In the genomic region with DNA sequence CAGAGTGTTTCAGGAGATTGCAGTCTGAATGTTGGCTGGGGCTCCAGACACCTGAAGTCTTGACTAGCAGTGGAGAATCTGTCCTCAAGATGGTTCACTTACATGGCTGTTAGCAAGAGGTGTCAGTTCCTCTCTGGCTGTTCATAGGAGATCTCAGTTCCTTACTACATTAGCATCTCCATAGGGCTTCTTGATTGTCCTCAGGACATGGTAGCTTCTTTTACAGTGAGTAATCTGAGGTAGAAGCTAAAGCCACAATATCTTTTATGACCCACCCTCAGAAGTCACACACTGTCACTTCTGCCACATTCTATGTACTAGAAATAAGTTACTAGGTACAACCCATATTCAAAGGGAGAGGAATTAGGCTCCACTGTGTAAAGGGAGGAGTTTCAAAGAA, we compare ENCODE assay signal across 26 cellular contexts. TPM values are rescaled to one million over a fixed set of nuclear protein-coding genes. Genes with fewer than 3 reads are reported as not detected.
"Had no signal": no experiment of that assay in that cellular context is flagged by ENCODE, and none has a peak within 500 bp of the region (broad histone marks: within the 10 kb centered on the region; RNA-seq: fewer than 3 reads in every experiment).

No MANE protein-coding gene starts in this region.

- H3K27ac Mint-ChIP-seq: activated CD8-positive, alpha-beta T cell treated with anti-CD3 and anti-CD28 coated beads, Interleukin-2, amount 10 ng/mL, durations not matched to agents 7 days and 5 days; activated naive CD8-positive, alpha-beta T cell treated with anti-CD3 and anti-CD28 coated beads, Interleukin-2, amount 10 ng/mL, durations not matched to agents 7 days and 5 days; T-helper 1 cell treated with Interleukin-12 subunit alpha and Interleukin-12 subunit beta and Interleukin-4 antibody, amounts not matched to agents 30 μg/mL and 1 μg/mL, for 36 hours; WTC11 had no signal

- H3K4me3 Mint-ChIP-seq: activated CD8-positive, alpha-beta T cell treated with anti-CD3 and anti-CD28 coated beads, Interleukin-2, amount 10 ng/mL, durations not matched to agents 7 days and 5 days; activated naive CD8-positive, alpha-beta T cell treated with anti-CD3 and anti-CD28 coated beads, Interleukin-2, amount 10 ng/mL, durations not matched to agents 7 days and 5 days; T-helper 1 cell treated with Interleukin-12 subunit alpha and Interleukin-12 subunit beta and Interleukin-4 antibody, amounts not matched to agents 30 μg/mL and 1 μg/mL, for 36 hours; WTC11 had no signal

- H3K27me3 ChIP-seq: adrenal gland had no signal

- H3K9me3 ChIP-seq: adrenal gland had no signal

- ATAC-seq: activated CD8-positive, alpha-beta T cell treated with anti-CD3 and anti-CD28 coated beads, Interleukin-2, amount 10 ng/mL, durations not matched to agents 7 days and 5 days; Panc1 had no signal

- DNase-seq: activated CD4-positive, alpha-beta T cell treated with anti-CD3 and anti-CD28 coated beads for 48 hours; activated CD4-positive, alpha-beta T cell treated with anti-CD3 and anti-CD28 coated beads, Interleukin-2, amount 50 U/mL, for 4 hours; activated CD4-positive, CD25-positive, alpha-beta regulatory T cell treated with anti-CD3 and anti-CD28 coated beads, Interleukin-2, amount 50 U/mL, for 72 hours; activated CD8-positive, alpha-beta memory T cell treated with anti-CD3 and anti-CD28 coated beads, Interleukin-2, amount 50 U/mL, for 48 hours; activated CD8-positive, alpha-beta T cell treated with anti-CD3 and anti-CD28 coated beads, Interleukin-2, amount 10 ng/mL, durations not matched to agents 7 days and 5 days; activated naive CD4-positive, alpha-beta T cell treated with anti-CD3 and anti-CD28 coated beads, Interleukin-2, amount 50 U/mL, for 16 hours; activated naive CD8-positive, alpha-beta T cell treated with anti-CD3 and anti-CD28 coated beads, Interleukin-2, amount 10 ng/mL, durations not matched to agents 7 days and 5 days; activated T-cell treated with anti-CD3 and anti-CD28 coated beads, Interleukin-2, amount 50 U/mL, for 1 hour; adrenal gland; anterior cingulate cortex; NCI-H1048; NCI-H146; NCI-H187 treated with DMSO at 0.1 percent for 48 hours; NCI-H2081 treated with DMSO at 0.1 percent for 48 hours; NCI-H2227 treated with DMSO at 0.1 percent for 48 hours; NCI-H446 treated with DMSO at 0.1 percent for 48 hours; NCI-H748 treated with DMSO at 0.1 percent for 48 hours; OCI-M1; RPMI8226; SHP77 had no signal

- H3K4me3 ChIP-seq: adrenal gland had no signal

- H3K36me3 ChIP-seq: adrenal gland had no signal

- H3K27ac ChIP-seq: adrenal gland had no signal

- H3K4me1 ChIP-seq: adrenal gland had no signal

- H3K4me1 Mint-ChIP-seq: WTC11 had no signal

- H3K9me3 Mint-ChIP-seq: activated naive CD8-positive, alpha-beta T cell treated with anti-CD3 and anti-CD28 coated beads, Interleukin-2, amount 10 ng/mL, durations not matched to agents 7 days and 5 days; T-helper 1 cell treated with Interleukin-12 subunit alpha and Interleukin-12 subunit beta and Interleukin-4 antibody, amounts not matched to agents 30 μg/mL and 1 μg/mL, for 36 hours had no signal

- H3K36me3 Mint-ChIP-seq: activated naive CD8-positive, alpha-beta T cell treated with anti-CD3 and anti-CD28 coated beads, Interleukin-2, amount 10 ng/mL, durations not matched to agents 7 days and 5 days; WTC11 had no signal

RNA-seq across cellular contexts. Expression of gene OR10V1, which starts 34.3 kb away (rescaled TPM):
- total RNA-seq: activated CD8-positive, alpha-beta T cell treated with anti-CD3 and anti-CD28 coated beads, Interleukin-2, amount 10 ng/mL, durations not matched to agents 7 days and 5 days; activated naive CD8-positive, alpha-beta T cell treated with anti-CD3 and anti-CD28 coated beads, Interleukin-2, amount 10 ng/mL, durations not matched to agents 7 days and 5 days; adrenal gland; cardiac septum; cerebellum; SK-MEL-5; WTC11 had no signal
- polyA plus RNA-seq: adrenal gland had no signal
